ENCODE assay signal across 8 cellular contexts in the genomic region with DNA sequence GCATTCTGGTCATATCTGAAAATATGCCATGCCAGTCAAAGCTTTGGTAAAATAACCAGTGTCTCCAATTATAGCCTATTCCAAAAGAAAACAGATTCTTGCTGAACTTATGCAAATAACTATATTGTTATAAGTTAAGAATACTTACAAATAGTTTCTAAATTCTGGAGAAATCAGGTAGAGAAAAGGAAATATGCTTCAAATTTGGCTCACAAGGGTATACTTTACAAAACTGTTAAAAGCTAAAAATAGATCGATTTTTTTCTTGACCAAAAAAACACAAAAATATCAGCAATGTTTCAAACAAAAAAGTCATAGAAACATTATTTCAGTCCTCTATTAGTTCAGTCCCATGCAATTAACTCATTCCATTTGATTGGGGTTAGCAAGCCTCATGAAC.
"Had no signal": no experiment of that assay in that cellular context is flagged by ENCODE, and none has a peak within 500 bp of the region (broad histone marks: within the 10 kb centered on the region; RNA-seq: fewer than 3 reads in every experiment).

No MANE protein-coding gene starts in this region.

- H3K27ac ChIP-seq: HL-60 had no signal

- H3K36me3 ChIP-seq: HAP-1 had no signal

- H3K36me3 Mint-ChIP-seq: IgD-negative memory B cell had no signal

- DNase-seq: GOT3, H7, KG1 had no signal

- H3K4me1 Mint-ChIP-seq: IgD-negative memory B cell had no signal

- H3K4me3 Mint-ChIP-seq: IgD-negative memory B cell had no signal

- H3K4me1 ChIP-seq: HAP-1 had no signal

- H3K4me3 ChIP-seq: HAP-1 had no signal

- H3K27ac Mint-ChIP-seq: IgD-negative memory B cell had no signal

- ATAC-seq: HCT116, HepG2 had no signal

- H3K27me3 Mint-ChIP-seq: IgD-negative memory B cell had no signal
